Comparison of ENCODE assay signal across 20 cellular contexts in genomic region chr14:70563869-70564268, GRCh38. TPM values are rescaled to one million over a fixed set of nuclear protein-coding genes. Genes with fewer than 3 reads are reported as not detected.
DNase-seq lines count a peak whose midpoint lies in the region; ATAC-seq and TF ChIP-seq lines count a peak whose summit lies in the region.
"Had no signal": no experiment of that assay in that cellular context is flagged by ENCODE, and none has a peak within 500 bp of the region (broad histone marks: within the 10 kb centered on the region; RNA-seq: fewer than 3 reads in every experiment).

No MANE protein-coding gene starts in this region.

- DNase-seq in DMS 273 (lab: John Stamatoyannopoulos, UW; ENCODE audit: unreplicated experiment): peak; percentile 2
- DNase-seq in DMS 273 treated with DMSO at 0.1 percent for 48 hours (lab: John Stamatoyannopoulos, UW): no peak
- DNase-seq in NCI-H2171 (lab: John Stamatoyannopoulos, UW): peak; percentile 11
- DNase-seq in head of caudate nucleus: peak in 25 of 42 donors; percentile 3 to 72 (median 19)
- DNase-seq in nephron progenitor cell: no peak
- no peak for DNase-seq in CD8-positive, alpha-beta T cell
- no peak for DNase-seq in NCI-H1417 (lab: John Stamatoyannopoulos, UW)
- DNase-seq: EL, GOT3, NCI-H1092 treated with DMSO at 0.1 percent for 48 hours, NCI-H2081, NCI-H226, NCI-H82, PC-3, RPMI8226 had no signal

- CTCF ChIA-PET in CD8-positive, alpha-beta T cell (lab: Charles Lee): no interaction called here

- peaks cover 96% of the 10 kb centered on the region for H3K36me3 Mint-ChIP-seq in nephron progenitor cell (ENCODE audit: low read depth)
- H3K36me3 Mint-ChIP-seq in CD8-positive, alpha-beta T cell: peaks cover 78% of the 10 kb centered on the region

- no peaks in the 10 kb centered on the region for H3K9me3 ChIP-seq in CD8-positive, alpha-beta T cell (ENCODE audit: low read length)
- H3K9me3 ChIP-seq: SJSA1 had no signal

- no peak for TF ChIP-seq CTCF in nephron progenitor cell (IDR thresholded peaks at IDR 0.05)
- TF ChIP-seq CTCF in CD8-positive, alpha-beta T cell (IDR thresholded peaks at IDR 0.05): no peak

- POLR2A ChIA-PET in CD8-positive, alpha-beta T cell (lab: Charles Lee): interaction anchor here (0.7 kb wide), 1 partner anchor 946 kb away, joined by 6 read pairs; no protein-coding TSS in a partner anchor

- peak overlapping the region; percentile 34 for H3K27ac Mint-ChIP-seq in nephron progenitor cell
- H3K27ac Mint-ChIP-seq in CD8-positive, alpha-beta T cell: no peak overlapping the region

- H3K9me3 Mint-ChIP-seq in nephron progenitor cell: peaks cover 60% of the 10 kb centered on the region
- peaks cover 26% of the 10 kb centered on the region for H3K9me3 Mint-ChIP-seq in CD8-positive, alpha-beta T cell

- H3K4me1 ChIP-seq in CD8-positive, alpha-beta T cell (ENCODE audit: insufficient read depth, low read length): no peaks in the 10 kb centered on the region
- H3K4me1 ChIP-seq: SJSA1 had no signal

- no peak for ATAC-seq in CD8-positive, alpha-beta T cell
- no peak for ATAC-seq in GM19328 (IDR thresholded peaks at IDR 0.05; ENCODE audit: unreplicated experiment)
- ATAC-seq: HCT116, PC-3 had no signal

- H3K4me3 Mint-ChIP-seq in nephron progenitor cell: no peak overlapping the region
- H3K4me3 Mint-ChIP-seq in CD8-positive, alpha-beta T cell: no peak overlapping the region
- H3K4me3 Mint-ChIP-seq: CD14-positive monocyte had no signal

- no peaks in the 10 kb centered on the region for H3K27me3 ChIP-seq in CD8-positive, alpha-beta T cell (ENCODE audit: insufficient read depth, low read length)
- H3K27me3 ChIP-seq: SJSA1 had no signal

- no peaks in the 10 kb centered on the region for H3K36me3 ChIP-seq in CD8-positive, alpha-beta T cell (ENCODE audit: insufficient read depth, low read length)

- H3K4me1 Mint-ChIP-seq in nephron progenitor cell: no peaks in the 10 kb centered on the region
- peaks cover 4% of the 10 kb centered on the region for H3K4me1 Mint-ChIP-seq in CD8-positive, alpha-beta T cell (ENCODE audit: low read depth)
- H3K4me1 Mint-ChIP-seq: CD14-positive monocyte had no signal

- H3K4me3 ChIP-seq in CD8-positive, alpha-beta T cell (ENCODE audit: low read depth, low read length): no peak overlapping the region
- H3K4me3 ChIP-seq: SJSA1 had no signal

- H3K27me3 Mint-ChIP-seq in nephron progenitor cell (ENCODE audit: low read depth, poor library complexity): peaks cover 4% of the 10 kb centered on the region
- H3K27me3 Mint-ChIP-seq in CD8-positive, alpha-beta T cell (ENCODE audit: low read depth): no peaks in the 10 kb centered on the region

- intact Hi-C loops in head of caudate nucleus (cut with DNase I): no loop called here
- intact Hi-C loops in CD8-positive, alpha-beta T cell (cut with DNase I, micrococcal nuclease): no loop called here

- no peak overlapping the region for H3K27ac ChIP-seq in CD8-positive, alpha-beta T cell (ENCODE audit: low read depth, low read length)
- H3K27ac ChIP-seq: 22Rv1, SJSA1 had no signal

RNA-seq across cellular contexts. Expression of gene ADAM20, which starts 29.1 kb away (rescaled TPM):
- under 1 TPM; 0.28 to 0.33 TPM for total RNA-seq in CD8-positive, alpha-beta T cell

RNA-seq across cellular contexts. Expression of gene MED6, which starts 36.6 kb away (rescaled TPM):
- 100 to 1,000 TPM; 116 to 119 TPM for total RNA-seq in CD8-positive, alpha-beta T cell

Comparison
In these comparisons a context has a peak if more than half of its experiments do, and no peak if none do; other contexts are left out.
1. DNase-seq: peak in DMS 273 (single experiment), NCI-H2171 (single experiment) and head of caudate nucleus (25 of 42); none in DMS 273 treated with DMSO at 0.1 percent for 48 hours (single experiment), nephron progenitor cell (single experiment), CD8-positive, alpha-beta T cell (0 of 7) and NCI-H1417 (0 of 3).